ENCODE assay signal across 8 cellular contexts in genomic region chr6:2764610-2765165, GRCh38. TPM values are rescaled to one million over a fixed set of nuclear protein-coding genes. Genes with fewer than 3 reads are reported as not detected.
DNase-seq lines count a peak whose midpoint lies in the region; ATAC-seq and TF ChIP-seq lines count a peak whose summit lies in the region.

No MANE protein-coding gene starts in this region.

- no TSS peak for BruUV-seq in PC-9 (replicated peaks; lab: Mats Ljungman, UMichigan)

- peak overlapping the region; percentile 84 for H2AFZ ChIP-seq in PC-9

- no peaks in the 10 kb centered on the region for H3K27me3 Mint-ChIP-seq in activated T-helper 1 cell treated with anti-CD3 and anti-CD28 coated beads, Interleukin-12 subunit alpha, Interleukin-12 subunit beta, Interleukin-2, Interleukin-4 antibody, amounts not matched to agents 30 ng/mL and 10 ng/mL and 1 ng/mL, durations not matched to agents 14 hours and 24 hours and 36 hours (ENCODE audit: insufficient read depth)
- no peaks in the 10 kb centered on the region for H3K27me3 Mint-ChIP-seq in neural crest cell (ENCODE audit: low read depth)

- DNase-seq in DMS 273 treated with DMSO at 0.1 percent for 48 hours (lab: John Stamatoyannopoulos, UW) (peak; percentile 37), HT1080 (ENCODE audit: low read depth) (peak; percentile 60), PC-9 (no peak), fibroblast of pulmonary artery (ENCODE audit: low read depth) (peak; percentile 75), neural crest cell (ENCODE audit: low read depth, low spot score) (no peak)
- peak; percentile 51 for DNase-seq in activated T-helper 1 cell treated with anti-CD3 and anti-CD28 coated beads, Interleukin-12 subunit alpha, Interleukin-12 subunit beta, Interleukin-2, Interleukin-4 antibody, amounts not matched to agents 30 ng/mL and 10 ng/mL and 1 ng/mL, durations not matched to agents 14 hours and 24 hours and 36 hours (ENCODE audit: low spot score)

- peaks cover 37% of the 10 kb centered on the region for H3K79me2 ChIP-seq in PC-9 (ENCODE audit: low read depth)

- peaks cover 16% of the 10 kb centered on the region for H3K36me3 Mint-ChIP-seq in activated T-helper 1 cell treated with anti-CD3 and anti-CD28 coated beads, Interleukin-12 subunit alpha, Interleukin-12 subunit beta, Interleukin-2, Interleukin-4 antibody, amounts not matched to agents 30 ng/mL and 10 ng/mL and 1 ng/mL, durations not matched to agents 14 hours and 24 hours and 36 hours (ENCODE audit: low read depth)
- no peaks in the 10 kb centered on the region for H3K36me3 Mint-ChIP-seq in neural crest cell (ENCODE audit: low read depth)

- H3K27ac Mint-ChIP-seq in activated T-helper 1 cell treated with anti-CD3 and anti-CD28 coated beads, Interleukin-12 subunit alpha, Interleukin-12 subunit beta, Interleukin-2, Interleukin-4 antibody, amounts not matched to agents 30 ng/mL and 10 ng/mL and 1 ng/mL, durations not matched to agents 14 hours and 24 hours and 36 hours = peak overlapping the region; percentile 98
- H3K27ac Mint-ChIP-seq in neural crest cell (ENCODE audit: unreplicated experiment) = peak overlapping the region; percentile 92

- no peaks in the 10 kb centered on the region for H3K9me2 ChIP-seq in PC-9 (ENCODE audit: insufficient read depth)

- peak overlapping the region; percentile 88 for H3K4me2 ChIP-seq in PC-9

- H3F3A ChIP-seq in PC-9 (ENCODE audit: insufficient read depth, low read depth) = peaks cover 6% of the 10 kb centered on the region

- no peaks in the 10 kb centered on the region for H3K36me3 ChIP-seq in PC-9 (ENCODE audit: low read depth)

- intact Hi-C loops in PC-9 (cut with micrococcal nuclease; ENCODE audit: unreplicated experiment) = loop anchor here (2.0 to 10.0 kb wide), 5 partner anchors 74 to 1170 kb away; partner anchors contain the start of genes GMDS and RIPK1
- intact Hi-C loops in activated T-helper 1 cell treated with anti-CD3 and anti-CD28 coated beads, Interleukin-12 subunit alpha, Interleukin-12 subunit beta, Interleukin-2, Interleukin-4 antibody, amounts not matched to agents 30 ng/mL and 10 ng/mL and 1 ng/mL, durations not matched to agents 14 hours and 24 hours and 36 hours (cut with micrococcal nuclease) = loop anchor here (1.0 to 10.0 kb wide), 13 partner anchors 138 to 1373 kb away; partner anchors contain the start of genes BPHL, ECI2, GMDS and NQO2

- H3K4me3 Mint-ChIP-seq in activated T-helper 1 cell treated with anti-CD3 and anti-CD28 coated beads, Interleukin-12 subunit alpha, Interleukin-12 subunit beta, Interleukin-2, Interleukin-4 antibody, amounts not matched to agents 30 ng/mL and 10 ng/mL and 1 ng/mL, durations not matched to agents 14 hours and 24 hours and 36 hours = peak overlapping the region; percentile 90
- peak overlapping the region; percentile 90 for H3K4me3 Mint-ChIP-seq in neural crest cell

- CTCF ChIA-PET in PC-9 (lab: Charles Lee) = interaction anchor here (0.6 kb wide), 1 partner anchor 219 kb away, joined by 7 read pairs; no protein-coding TSS in a partner anchor

- no peaks in the 10 kb centered on the region for H3K27me3 ChIP-seq in PC-9 (ENCODE audit: insufficient read depth, low read depth)

- H3K9me3 ChIP-seq in PC-9 (ENCODE audit: insufficient read depth, low read depth) = no peaks in the 10 kb centered on the region

- TF ChIP-seq CTCF in PC-9 (conservative IDR thresholded peaks at IDR 0.05) = no peak
- no peak for TF ChIP-seq CTCF in fibroblast of pulmonary artery (IDR thresholded peaks at IDR 0.05; ENCODE audit: low read length, missing control alignments)
- no peak for TF ChIP-seq CTCF in neural crest cell (conservative IDR thresholded peaks at IDR 0.05)

- H3K27ac ChIP-seq in PC-9 (peak overlapping the region; percentile 63), temporal lobe (ENCODE audit: low read depth, low read length) (peak overlapping the region; percentile 83)

- H4K20me1 ChIP-seq in PC-9 (ENCODE audit: insufficient read depth) = peaks cover 15% of the 10 kb centered on the region; the same call in 1 of the 2 replicates

- peak overlapping the region; percentile 67 for H3K4me3 ChIP-seq in PC-9
- H3K4me3 ChIP-seq in fibroblast of pulmonary artery (replicated peaks; ENCODE audit: low read depth, low read length) = peak overlapping the region; percentile 73

- peak; percentile 51 for ATAC-seq in GM21360 (IDR thresholded peaks at IDR 0.05; ENCODE audit: unreplicated experiment)

- POLR2A ChIA-PET in PC-9 (lab: Charles Lee; ENCODE audit: unreplicated experiment) = interaction anchor here (0.6 to 1.1 kb wide), 4 partner anchors 8 to 1194 kb away, joined by 5 to 16 read pairs (median 8); no protein-coding TSS in a partner anchor

- peaks cover 45% of the 10 kb centered on the region for H3K4me1 Mint-ChIP-seq in activated T-helper 1 cell treated with anti-CD3 and anti-CD28 coated beads, Interleukin-12 subunit alpha, Interleukin-12 subunit beta, Interleukin-2, Interleukin-4 antibody, amounts not matched to agents 30 ng/mL and 10 ng/mL and 1 ng/mL, durations not matched to agents 14 hours and 24 hours and 36 hours (ENCODE audit: low read depth)
- H3K4me1 Mint-ChIP-seq in neural crest cell = peaks cover 33% of the 10 kb centered on the region

- peaks cover 13% of the 10 kb centered on the region for H3K4me1 ChIP-seq in PC-9 (replicated peaks; ENCODE audit: insufficient read depth)

- no peaks in the 10 kb centered on the region for H3K9me3 Mint-ChIP-seq in activated T-helper 1 cell treated with anti-CD3 and anti-CD28 coated beads, Interleukin-12 subunit alpha, Interleukin-12 subunit beta, Interleukin-2, Interleukin-4 antibody, amounts not matched to agents 30 ng/mL and 10 ng/mL and 1 ng/mL, durations not matched to agents 14 hours and 24 hours and 36 hours
- H3K9me3 Mint-ChIP-seq in neural crest cell = peaks cover 6% of the 10 kb centered on the region

RNA-seq across cellular contexts. Expression of gene WRNIP1, which starts 0.5 kb away (rescaled TPM):
- 82.7 and 88.5 TPM in 2 replicates for total RNA-seq in HT1080 (2014; rRNA removed; shearing (Covaris generic))
- 53.5 and 53.7 TPM in 2 replicates for polyA plus RNA-seq in HT1080 (2015; cell fraction: cytosol; rRNA removed)
- polyA plus RNA-seq in HT1080 (2015; cell fraction: nucleus; rRNA removed) = 43.0 and 46.5 TPM in 2 replicates
- 61.4 and 69.5 TPM in 2 replicates for total RNA-seq in PC-9 (2021)
- 47.5 and 51.3 TPM in 2 replicates for total RNA-seq in activated T-helper 1 cell treated with anti-CD3 and anti-CD28 coated beads, Interleukin-12 subunit alpha, Interleukin-12 subunit beta, Interleukin-2, Interleukin-4 antibody, amounts not matched to agents 30 ng/mL and 10 ng/mL and 1 ng/mL, durations not matched to agents 14 hours and 24 hours and 36 hours
- 44.5 and 46.2 TPM in 2 replicates for total RNA-seq in neural crest cell
- 33.4 TPM for total RNA-seq in temporal lobe

RNA-seq across cellular contexts. Expression of gene MYLK4, which starts 14.0 kb away (rescaled TPM):
- 0.02 TPM in 1 of 2 replicates, not detected in the other for total RNA-seq in HT1080 (2014; rRNA removed; shearing (Covaris generic))
- polyA plus RNA-seq in HT1080 (2015; cell fraction: cytosol; rRNA removed) = 0.07 TPM in 2 replicates
- polyA plus RNA-seq in HT1080 (2015; cell fraction: nucleus; rRNA removed) = 0.13 and 0.42 TPM in 2 replicates
- 1.1 and 1.6 TPM in 2 replicates for total RNA-seq in PC-9 (2021)
- total RNA-seq in activated T-helper 1 cell treated with anti-CD3 and anti-CD28 coated beads, Interleukin-12 subunit alpha, Interleukin-12 subunit beta, Interleukin-2, Interleukin-4 antibody, amounts not matched to agents 30 ng/mL and 10 ng/mL and 1 ng/mL, durations not matched to agents 14 hours and 24 hours and 36 hours = 0.10 TPM in 2 replicates
- 0.80 and 0.96 TPM in 2 replicates for total RNA-seq in neural crest cell
- 0.49 TPM for total RNA-seq in temporal lobe

Comparison
In these comparisons a context has a peak if more than half of its experiments do, and no peak if none do; other contexts are left out.
1. DNase-seq: peak in DMS 273 treated with DMSO at 0.1 percent for 48 hours (single experiment), HT1080 (single experiment), activated T-helper 1 cell treated with anti-CD3 and anti-CD28 coated beads, Interleukin-12 subunit alpha, Interleukin-12 subunit beta, Interleukin-2, Interleukin-4 antibody, amounts not matched to agents 30 ng/mL and 10 ng/mL and 1 ng/mL, durations not matched to agents 14 hours and 24 hours and 36 hours (single experiment) and fibroblast of pulmonary artery (single experiment); none in PC-9 (0 of 2) and neural crest cell (single experiment).